ENCODE assay signal across 21 cellular contexts in genomic region chr10:56911906-56912480, GRCh38.
"Had no signal": no experiment of that assay in that cellular context is flagged by ENCODE, and none has a peak within 500 bp of the region (broad histone marks: within the 10 kb centered on the region; RNA-seq: fewer than 3 reads in every experiment).

No MANE protein-coding gene starts in this region.

- H3K9me3 ChIP-seq: breast epithelium, mucosa of descending colon, psoas muscle, suprapubic skin had no signal

- H3K27me3 ChIP-seq: breast epithelium, hepatocyte, suprapubic skin had no signal

- H3K36me3 Mint-ChIP-seq: activated CD4-positive, alpha-beta memory T cell treated with anti-CD3 and anti-CD28 coated beads for 36 hours; activated naive CD8-positive, alpha-beta T cell treated with anti-CD3 and anti-CD28 coated beads, Interleukin-2, amount 10 ng/mL, durations not matched to agents 7 days and 5 days; naive thymus-derived CD8-positive, alpha-beta T cell; type B pancreatic cell had no signal

- H3K79me2 ChIP-seq: hepatocyte had no signal

- H3K4me3 Mint-ChIP-seq: activated CD4-positive, alpha-beta memory T cell treated with anti-CD3 and anti-CD28 coated beads for 36 hours; activated naive CD8-positive, alpha-beta T cell treated with anti-CD3 and anti-CD28 coated beads, Interleukin-2, amount 10 ng/mL, durations not matched to agents 7 days and 5 days; activated T-cell treated with anti-CD3 and anti-CD28 coated beads, Interleukin-2, amount 50 U/mL, for 72 hours; naive thymus-derived CD8-positive, alpha-beta T cell; type B pancreatic cell had no signal

- H3K27ac Mint-ChIP-seq: activated CD4-positive, alpha-beta memory T cell treated with anti-CD3 and anti-CD28 coated beads for 36 hours; activated naive CD8-positive, alpha-beta T cell treated with anti-CD3 and anti-CD28 coated beads, Interleukin-2, amount 10 ng/mL, durations not matched to agents 7 days and 5 days; activated T-cell treated with anti-CD3 and anti-CD28 coated beads, Interleukin-2, amount 50 U/mL, for 72 hours; naive thymus-derived CD8-positive, alpha-beta T cell; type B pancreatic cell had no signal

- H3K9me3 Mint-ChIP-seq: type B pancreatic cell had no signal

- H3K4me1 Mint-ChIP-seq: activated naive CD8-positive, alpha-beta T cell treated with anti-CD3 and anti-CD28 coated beads, Interleukin-2, amount 10 ng/mL, durations not matched to agents 7 days and 5 days; naive thymus-derived CD8-positive, alpha-beta T cell had no signal

- ATAC-seq: activated T-cell treated with anti-CD3 and anti-CD28 coated beads, Interleukin-2, amount 50 U/mL, for 72 hours; mucosa of descending colon; naive thymus-derived CD8-positive, alpha-beta T cell; psoas muscle; stimulated activated naive CD8-positive, alpha-beta T cell treated with anti-CD3 and anti-CD28 coated beads, Interleukin-15, Interleukin-2, amounts not matched to agents 100 U/mL and 50 U/mL, for 24 hours had no signal

- H3K4me1 ChIP-seq: breast epithelium, psoas muscle, suprapubic skin had no signal

- H3K36me3 ChIP-seq: breast epithelium, suprapubic skin had no signal

- H2AFZ ChIP-seq: hepatocyte had no signal

- H3K27ac ChIP-seq: breast epithelium, hepatocyte, psoas muscle, suprapubic skin had no signal

- DNase-seq: activated CD4-positive, alpha-beta memory T cell treated with anti-CD3 and anti-CD28 coated beads for 36 hours; activated CD4-positive, alpha-beta T cell treated with anti-CD3 and anti-CD28 coated beads for 1 hour; activated CD8-positive, alpha-beta memory T cell treated with anti-CD3 and anti-CD28 coated beads, Interleukin-2, amount 50 U/mL, for 4 hours; activated gamma-delta T cell treated with Interleukin-2 at 50 U/mL for 16 hours; activated naive CD8-positive, alpha-beta T cell treated with anti-CD3 and anti-CD28 coated beads, Interleukin-2, amount 10 ng/mL, durations not matched to agents 7 days and 5 days; activated T-cell treated with anti-CD3 and anti-CD28 coated beads, Interleukin-2, amount 50 U/mL, for 72 hours; anterior cingulate cortex; dermis blood vessel endothelial cell; erythroblast; mucosa of descending colon; naive thymus-derived CD8-positive, alpha-beta T cell; nucleus accumbens; psoas muscle; stimulated activated CD4-positive, alpha-beta T cell treated with anti-CD3 and anti-CD28 coated beads, Interleukin-4, amount 100 ng/mL, for 1 hour; stimulated activated CD8-positive, alpha-beta memory T cell treated with anti-CD3 and anti-CD28 coated beads, Interleukin-4, amount 100 ng/mL, for 48 hours; stimulated activated naive CD8-positive, alpha-beta T cell treated with anti-CD3 and anti-CD28 coated beads, Interleukin-15, Interleukin-2, amounts not matched to agents 100 U/mL and 50 U/mL, for 24 hours; T-helper 9 cell had no signal

- H3K27me3 Mint-ChIP-seq: activated CD4-positive, alpha-beta memory T cell treated with anti-CD3 and anti-CD28 coated beads for 36 hours; activated naive CD8-positive, alpha-beta T cell treated with anti-CD3 and anti-CD28 coated beads, Interleukin-2, amount 10 ng/mL, durations not matched to agents 7 days and 5 days; naive thymus-derived CD8-positive, alpha-beta T cell; type B pancreatic cell had no signal

- H3K4me3 ChIP-seq: breast epithelium, hepatocyte, mucosa of descending colon, psoas muscle, suprapubic skin had no signal

- H3K4me2 ChIP-seq: hepatocyte had no signal
